ENCODE assay signal across 8 cellular contexts in genomic region chr5:98428806-98429205, GRCh38.
DNase-seq lines count a peak whose midpoint lies in the region; ATAC-seq, FAIRE-seq and TF ChIP-seq lines count a peak whose summit lies in the region.
"Had no signal": no experiment of that assay in that cellular context is flagged by ENCODE, and none has a peak within 500 bp of the region (broad histone marks: within the 10 kb centered on the region; RNA-seq: fewer than 3 reads in every experiment).

No MANE protein-coding gene starts in this region.

- DNase-seq in dedifferentiated amniotic fluid mesenchymal stem cell (ENCODE audit: extremely low spot score) (peak; percentile 49), superior temporal gyrus (ENCODE audit: extremely low spot score) (peak; percentile 33), D721Med (ENCODE audit: insufficient read length, low spot score) (no peak), kidney glomerular epithelial cell (lab: John Stamatoyannopoulos, UW) (no peak), activated T-cell treated with anti-CD3 and anti-CD28 coated beads for 4 hours (no peak)
- DNase-seq: stimulated activated CD4-positive, alpha-beta T cell treated with anti-CD3 and anti-CD28 coated beads, Interleukin-4, amount 100 ng/mL, for 1 hour had no signal

- TF ChIP-seq CTCF in D721Med (IDR thresholded peaks at IDR 0.05; ENCODE audit: insufficient read depth, missing control alignments) = no peak

- ATAC-seq in GM19463 (IDR thresholded peaks at IDR 0.05; ENCODE audit: unreplicated experiment) = peak; percentile 73
- ATAC-seq in HG03520 (IDR thresholded peaks at IDR 0.05; ENCODE audit: unreplicated experiment) = peak; percentile 59

- FAIRE-seq in D721Med (lab: Jason Lieb, UNC) = no peak

Comparison
In these comparisons a context has a peak if more than half of its experiments do, and no peak if none do; other contexts are left out.
1. DNase-seq: peak in dedifferentiated amniotic fluid mesenchymal stem cell (single experiment) and superior temporal gyrus (single experiment); none in D721Med (single experiment), kidney glomerular epithelial cell (single experiment) and activated T-cell treated with anti-CD3 and anti-CD28 coated beads for 4 hours (single experiment).